Comparison of ENCODE assay signal across 8 cellular contexts in genomic region chrX:101407748-101408529, GRCh38. TPM values are rescaled to one million over a fixed set of nuclear protein-coding genes. Genes with fewer than 3 reads are reported as not detected.
DNase-seq lines count a peak whose midpoint lies in the region; ATAC-seq and TF ChIP-seq lines count a peak whose summit lies in the region.

Gene GLA, minus strand, starts transcription at chrX:101407925. Its CDS starts 22 bp downstream, at chrX:101407903.
Gene HNRNPH2, plus strand, starts transcription at chrX:101408222. Its CDS starts 3,767 bp downstream, at chrX:101411989.

- POLR2A ChIA-PET in PC-9 (lab: Charles Lee; ENCODE audit: unreplicated experiment): interaction anchor here (0.7 kb wide), 1 partner anchor 8 kb away, joined by 6 read pairs; no protein-coding TSS in a partner anchor

- no peaks in the 10 kb centered on the region for H3K9me2 ChIP-seq in PC-9 (ENCODE audit: insufficient read depth)

- peaks cover 83% of the 10 kb centered on the region for H3K79me2 ChIP-seq in PC-9 (ENCODE audit: low read depth)

- TF ChIP-seq CTCF in PC-9 (conservative IDR thresholded peaks at IDR 0.05) (no peak), epithelial cell of proximal tubule (conservative IDR thresholded peaks at IDR 0.05; ENCODE audit: low read depth, low read length) (peak; percentile 5)

- BruUV-seq in PC-9 (replicated peaks; lab: Mats Ljungman, UMichigan): no TSS peak

- H4K20me1 ChIP-seq in PC-9 (ENCODE audit: insufficient read depth): peaks cover 16% of the 10 kb centered on the region

- DNase-seq in DMS114 treated with DMSO at 0.1 percent for 48 hours (lab: John Stamatoyannopoulos, UW; ENCODE audit: unreplicated experiment): peak; percentile 99
- DNase-seq in Jurkat, Clone E6-1 (ENCODE audit: low read depth, low spot score): peak; percentile 98
- peak; percentile 87 to 99 for DNase-seq in PC-9
- DNase-seq in activated T-cell treated with anti-CD3 and anti-CD28 coated beads, Interleukin-2, amount 50 U/mL, for 1 hour: peak; percentile 83
- DNase-seq in epithelial cell of proximal tubule (ENCODE audit: low read depth): peak; percentile 95
- DNase-seq in mucosa of gallbladder (ENCODE audit: low spot score): peak; percentile 96
- DNase-seq in stimulated activated CD8-positive, alpha-beta memory T cell treated with anti-CD3 and anti-CD28 coated beads, Interleukin-4, amount 100 ng/mL, for 4 hours (ENCODE audit: low read depth in 2 of 2, low spot score in 1 of 2): peak; percentile 69 to 74

- peak within 1 kb of the TSS; percentile 86 for H3K4me3 ChIP-seq in Jurkat, Clone E6-1 (ENCODE audit: low read length)
- H3K4me3 ChIP-seq in PC-9 (peak within 1 kb of the TSS; percentile 93), epithelial cell of proximal tubule (ENCODE audit: low read depth, low read length) (peak within 1 kb of the TSS; percentile 77)

- peak within 1 kb of the TSS; percentile 77 for H2AFZ ChIP-seq in PC-9

- H3K4me1 ChIP-seq in PC-9 (replicated peaks; ENCODE audit: insufficient read depth): peaks cover 20% of the 10 kb centered on the region

- CTCF ChIA-PET in PC-9 (lab: Charles Lee): no interaction called here

- intact Hi-C loops in PC-9 (cut with micrococcal nuclease; ENCODE audit: unreplicated experiment): loop anchor here (5.0 kb wide), 2 partner anchors 209 to 761 kb away; partner anchors contain the start of gene ARMCX6

- H3K36me3 ChIP-seq in PC-9 (ENCODE audit: low read depth): peaks cover 6% of the 10 kb centered on the region; the same call in 1 of the 2 replicates

- H3F3A ChIP-seq in PC-9 (ENCODE audit: insufficient read depth, low read depth): 0 out of 2 replicates have a peak, but pooled peaks cover 6% of the 10 kb centered on the region

- H3K4me2 ChIP-seq in PC-9: peak within 1 kb of the TSS; percentile 93

- peak; percentile 91 for ATAC-seq in GM21619 (IDR thresholded peaks at IDR 0.05; ENCODE audit: unreplicated experiment)

- H3K9me3 ChIP-seq in PC-9 (ENCODE audit: insufficient read depth, low read depth): no peaks in the 10 kb centered on the region

- no peaks in the 10 kb centered on the region for H3K27me3 ChIP-seq in PC-9 (ENCODE audit: insufficient read depth, low read depth)

- peak within 1 kb of the TSS; percentile 91 for H3K27ac ChIP-seq in PC-9

RNA-seq across cellular contexts. Expression of gene GLA, which starts in this region (rescaled TPM):
- 39.2 TPM for polyA plus RNA-seq in Jurkat, Clone E6-1 (2012; ENCODE audit: insufficient read depth, insufficient read length)
- total RNA-seq in PC-9 (2021) (72.2 and 80.5 TPM in 2 replicates), epithelial cell of proximal tubule (53.3 and 61.6 TPM in 2 replicates), mucosa of gallbladder (29.2 TPM)

RNA-seq across cellular contexts. Expression of gene HNRNPH2, which starts in this region (rescaled TPM):
- polyA plus RNA-seq in Jurkat, Clone E6-1 (2012; ENCODE audit: insufficient read depth, insufficient read length): 51.7 TPM
- total RNA-seq in PC-9 (2021) (61.0 and 72.9 TPM in 2 replicates), epithelial cell of proximal tubule (47.2 and 67.8 TPM in 2 replicates), mucosa of gallbladder (62.1 TPM)

Comparison
In these comparisons a context has a peak if more than half of its experiments do, and no peak if none do; other contexts are left out.
1. Peak in every context shown above with its lines: DNase-seq, ATAC-seq, H3K4me3 ChIP-seq and H3K27ac ChIP-seq.